ENCODE assay signal across 7 cellular contexts in the genomic region with DNA sequence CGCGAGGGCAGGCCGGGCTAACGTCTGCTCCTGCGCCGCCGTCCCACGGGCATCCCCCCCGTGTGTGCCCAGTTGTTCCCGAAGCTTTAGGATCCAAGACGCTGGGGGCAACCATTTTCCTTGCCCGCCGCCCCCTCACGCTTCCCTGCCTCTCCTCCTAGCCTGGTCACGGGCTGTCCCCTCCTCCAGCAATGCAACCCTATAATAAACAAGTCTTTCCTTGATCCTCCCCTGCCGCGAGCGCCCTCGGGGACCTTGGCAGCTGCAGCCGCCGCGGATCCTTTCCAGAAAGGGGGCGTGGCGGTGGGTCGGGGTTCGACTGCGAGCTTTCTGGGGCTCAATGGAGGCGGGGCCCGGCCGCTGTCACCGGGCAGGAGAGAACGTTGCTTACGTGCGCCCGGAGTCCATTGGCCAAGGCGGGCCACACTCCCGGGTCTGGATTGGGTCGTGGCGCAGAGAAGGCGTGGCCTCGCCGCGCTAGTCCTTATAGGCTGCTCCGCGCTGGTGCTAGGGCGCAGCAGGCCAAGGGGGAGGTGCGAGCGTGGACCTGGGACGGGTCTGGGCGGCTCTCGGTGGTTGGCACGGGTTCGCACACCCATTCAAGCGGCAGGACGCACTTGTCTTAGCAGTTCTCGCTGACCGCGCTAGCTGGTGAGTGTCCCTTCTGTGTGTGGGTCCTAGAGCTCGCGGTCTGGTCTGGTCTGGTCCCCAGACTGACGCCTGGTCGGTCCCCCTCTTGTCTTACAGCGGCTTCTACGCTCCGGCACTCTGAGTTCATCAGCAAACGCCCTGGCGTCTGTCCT. TPM values are rescaled to one million over a fixed set of nuclear protein-coding genes. Genes with fewer than 3 reads are reported as not detected.
DNase-seq lines count a peak whose midpoint lies in the region; ATAC-seq, FAIRE-seq and TF ChIP-seq lines count a peak whose summit lies in the region.

A gene with protein sequence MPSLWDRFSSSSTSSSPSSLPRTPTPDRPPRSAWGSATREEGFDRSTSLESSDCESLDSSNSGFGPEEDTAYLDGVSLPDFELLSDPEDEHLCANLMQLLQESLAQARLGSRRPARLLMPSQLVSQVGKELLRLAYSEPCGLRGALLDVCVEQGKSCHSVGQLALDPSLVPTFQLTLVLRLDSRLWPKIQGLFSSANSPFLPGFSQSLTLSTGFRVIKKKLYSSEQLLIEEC (plus strand): TSS at position 515 of the 803 bp plus-strand sequence. CDS start 293 bp downstream, outside the sequence.

- H3K4me3 ChIP-seq in astrocyte of the cerebellum (ENCODE audit: low read depth, low read length) = peak within 1 kb of the TSS; percentile 97

- in situ Hi-C loops in astrocyte of the cerebellum (cut with HindIII; ENCODE audit: low sequenced_read_pairs) = no loop called here

- peak; percentile 82 for ATAC-seq in HG02981 (IDR thresholded peaks at IDR 0.05; ENCODE audit: unreplicated experiment)

- FAIRE-seq in GM18507 (lab: Jason Lieb, UNC) = peak; percentile 91

- peak; percentile 99 for DNase-seq in GM18507 (ENCODE audit: extremely low spot score, insufficient read length, low read depth)
- DNase-seq in NCI-H2029 treated with DMSO at 0.1 percent for 48 hours (lab: John Stamatoyannopoulos, UW) = peak; percentile 29
- DNase-seq in T-helper 9 cell = peak; percentile 94
- DNase-seq in astrocyte of the cerebellum (ENCODE audit: low read depth) = peak; percentile 95
- DNase-seq in hepatic stellate cell (ENCODE audit: low spot score) = peak; percentile 100
- peak; percentile 93 for DNase-seq in renal cortical epithelial cell (ENCODE audit: low read depth)

- TF ChIP-seq CTCF in astrocyte of the cerebellum (IDR thresholded peaks at IDR 0.05; ENCODE audit: low read depth, low read length, missing control alignments) = no peak

RNA-seq across cellular contexts. Expression of the gene that starts here (rescaled TPM):
- total RNA-seq in renal cortical epithelial cell = 246 and 704 TPM in 2 replicates

Comparison
In these comparisons a context has a peak if more than half of its experiments do, and no peak if none do; other contexts are left out.
1. Peak in every context shown above with its lines: DNase-seq, ATAC-seq and H3K4me3 ChIP-seq.
2. DNase-seq: peak in every context shown above with its lines; median percentile 100 in hepatic stellate cell; 99 in GM18507; 95 in astrocyte of the cerebellum; 94 in T-helper 9 cell; 93 in renal cortical epithelial cell; 29 in NCI-H2029 treated with DMSO at 0.1 percent for 48 hours.